Comparison of ENCODE assay signal across 8 cellular contexts in the genomic region with DNA sequence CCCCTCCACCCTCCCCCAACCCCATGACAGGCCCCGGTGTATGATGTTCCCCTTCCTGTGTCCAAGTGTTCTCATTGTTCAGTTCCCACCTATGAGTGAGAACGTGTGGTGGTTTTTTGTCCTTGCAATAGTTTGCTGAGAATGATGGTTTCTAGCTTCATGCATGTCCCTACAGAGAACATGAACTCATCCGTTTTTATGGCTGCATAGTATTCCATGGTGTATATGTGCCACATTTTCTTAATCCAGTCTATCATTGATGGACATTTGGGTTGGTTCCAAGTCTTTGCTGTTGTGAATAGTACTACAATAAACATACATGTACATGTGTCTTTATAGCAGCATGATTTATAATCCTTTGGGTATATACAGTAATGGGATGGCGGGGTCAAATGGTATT. TPM values are rescaled to one million over a fixed set of nuclear protein-coding genes. Genes with fewer than 3 reads are reported as not detected.
DNase-seq lines count a peak whose midpoint lies in the region; ATAC-seq and TF ChIP-seq lines count a peak whose summit lies in the region.
"Not testable (repeated sequence)": the region's sequence is repeated elsewhere in the genome, so short reads cannot be mapped to it uniquely, and the experiment has no call there.

No MANE protein-coding gene starts in this region.

- H3K4me3 Mint-ChIP-seq in CD4-positive, alpha-beta T cell; activated T-cell treated with anti-CD3 and anti-CD28 coated beads, Interleukin-2, amount 50 U/mL, for 24 hours; central memory CD8-positive, alpha-beta T cell; naive thymus-derived CD8-positive, alpha-beta T cell; type B pancreatic cell: not testable (repeated sequence)
- peak overlapping the region; percentile 54 for H3K4me3 Mint-ChIP-seq in neural crest cell

- not testable (repeated sequence) for DNase-seq in CD4-positive, alpha-beta T cell; activated T-cell treated with anti-CD3 and anti-CD28 coated beads, Interleukin-2, amount 50 U/mL, for 24 hours; activated naive CD4-positive, alpha-beta T cell treated with anti-CD3 and anti-CD28 coated beads, Interleukin-2, amount 50 U/mL, for 72 hours (ENCODE audit: low spot score in 2 of 2); central memory CD8-positive, alpha-beta T cell (ENCODE audit: low spot score in 2 of 2); naive thymus-derived CD8-positive, alpha-beta T cell; neural crest cell (ENCODE audit: low read depth, low spot score); type B pancreatic cell (ENCODE audit: extremely low spot score, unreplicated experiment)
- DNase-seq in NAMALWA (ENCODE audit: low spot score) = peak; percentile 14

- not testable (repeated sequence) for H3K27me3 Mint-ChIP-seq in CD4-positive, alpha-beta T cell; activated T-cell treated with anti-CD3 and anti-CD28 coated beads, Interleukin-2, amount 50 U/mL, for 24 hours; central memory CD8-positive, alpha-beta T cell; naive thymus-derived CD8-positive, alpha-beta T cell; type B pancreatic cell
- H3K27me3 Mint-ChIP-seq in neural crest cell (ENCODE audit: low read depth) = peaks cover 13% of the 10 kb centered on the region

- not testable (repeated sequence) for TF ChIP-seq CTCF in CD4-positive, alpha-beta T cell (IDR thresholded peaks at IDR 0.05); neural crest cell (conservative IDR thresholded peaks at IDR 0.05); type B pancreatic cell (conservative IDR thresholded peaks at IDR 0.05)

- not testable (repeated sequence) for H3K9me3 ChIP-seq in CD4-positive, alpha-beta T cell (ENCODE audit: control insufficient read depth, low read length)

- intact Hi-C loops in CD4-positive, alpha-beta T cell (cut with DNase I, micrococcal nuclease) = loop anchor here in 1 of 2 experiments (2.0 kb wide), 1 partner anchor 81 kb away; no protein-coding TSS in a partner anchor

- POLR2A ChIA-PET in CD4-positive, alpha-beta T cell (lab: Charles Lee) = not testable (repeated sequence)
- POLR2A ChIA-PET in naive thymus-derived CD8-positive, alpha-beta T cell (lab: Charles Lee) = interaction anchor here (3.9 kb wide), 1 partner anchor 27 kb away, joined by 14 read pairs; a partner anchor contains a TSS

- peak overlapping the region; percentile 11 for H3K27ac Mint-ChIP-seq in CD4-positive, alpha-beta T cell
- peak overlapping the region; percentile 55 for H3K27ac Mint-ChIP-seq in activated T-cell treated with anti-CD3 and anti-CD28 coated beads, Interleukin-2, amount 50 U/mL, for 24 hours
- peak overlapping the region; percentile 5 to 93 for H3K27ac Mint-ChIP-seq in activated naive CD4-positive, alpha-beta T cell treated with anti-CD3 and anti-CD28 coated beads, Interleukin-2, amount 50 U/mL, for 72 hours
- H3K27ac Mint-ChIP-seq in central memory CD8-positive, alpha-beta T cell (ENCODE audit: low read depth) = peak overlapping the region; percentile 27
- peak overlapping the region in 7 of 10 donors; percentile 14 to 86 (median 63) for H3K27ac Mint-ChIP-seq in naive thymus-derived CD8-positive, alpha-beta T cell
- not testable (repeated sequence) for H3K27ac Mint-ChIP-seq in neural crest cell (ENCODE audit: unreplicated experiment)
- peak overlapping the region; percentile 18 for H3K27ac Mint-ChIP-seq in type B pancreatic cell

- peaks cover 20% of the 10 kb centered on the region for H3K36me3 Mint-ChIP-seq in CD4-positive, alpha-beta T cell (ENCODE audit: low read depth)
- peaks cover 20% of the 10 kb centered on the region for H3K36me3 Mint-ChIP-seq in activated T-cell treated with anti-CD3 and anti-CD28 coated beads, Interleukin-2, amount 50 U/mL, for 24 hours (ENCODE audit: low read depth)
- not testable (repeated sequence) for H3K36me3 Mint-ChIP-seq in activated naive CD4-positive, alpha-beta T cell treated with anti-CD3 and anti-CD28 coated beads, Interleukin-2, amount 50 U/mL, for 72 hours; neural crest cell (ENCODE audit: low read depth); type B pancreatic cell
- peaks cover 28% of the 10 kb centered on the region for H3K36me3 Mint-ChIP-seq in central memory CD8-positive, alpha-beta T cell (ENCODE audit: insufficient read depth)
- peaks cover 0 to 11% (median 0%) of the 10 kb centered on the region in 3 donors for H3K36me3 Mint-ChIP-seq in naive thymus-derived CD8-positive, alpha-beta T cell

- H3K27ac ChIP-seq in CD4-positive, alpha-beta T cell (ENCODE audit: low read depth, low read length) = not testable (repeated sequence)

- not testable (repeated sequence) for H3K9me3 Mint-ChIP-seq in CD4-positive, alpha-beta T cell; activated T-cell treated with anti-CD3 and anti-CD28 coated beads, Interleukin-2, amount 50 U/mL, for 24 hours; activated naive CD4-positive, alpha-beta T cell treated with anti-CD3 and anti-CD28 coated beads, Interleukin-2, amount 50 U/mL, for 72 hours; central memory CD8-positive, alpha-beta T cell; naive thymus-derived CD8-positive, alpha-beta T cell; neural crest cell; type B pancreatic cell

- CTCF ChIA-PET in CD4-positive, alpha-beta T cell (lab: Charles Lee) = not testable (repeated sequence)

- H3K4me1 Mint-ChIP-seq in CD4-positive, alpha-beta T cell (ENCODE audit: low read depth); activated T-cell treated with anti-CD3 and anti-CD28 coated beads, Interleukin-2, amount 50 U/mL, for 24 hours (ENCODE audit: low read depth); neural crest cell; type B pancreatic cell (ENCODE audit: unreplicated experiment): not testable (repeated sequence)
- peaks cover 18% of the 10 kb centered on the region for H3K4me1 Mint-ChIP-seq in central memory CD8-positive, alpha-beta T cell
- H3K4me1 Mint-ChIP-seq in naive thymus-derived CD8-positive, alpha-beta T cell = peaks cover 0 to 11% (median 9%) of the 10 kb centered on the region in 4 donors

- ATAC-seq in CD4-positive, alpha-beta T cell (ENCODE audit: poor library complexity); activated naive CD4-positive, alpha-beta T cell treated with anti-CD3 and anti-CD28 coated beads, Interleukin-2, amount 50 U/mL, for 72 hours; central memory CD8-positive, alpha-beta T cell (replicated peaks; ENCODE audit: extremely low read depth, poor library complexity, severe bottlenecking); naive thymus-derived CD8-positive, alpha-beta T cell: not testable (repeated sequence)

- not testable (repeated sequence) for H3K27me3 ChIP-seq in CD4-positive, alpha-beta T cell (ENCODE audit: control insufficient read depth, insufficient read depth, low read length)

RNA-seq across cellular contexts. Expression of a gene that starts 27.9 kb away (rescaled TPM):
- total RNA-seq in CD4-positive, alpha-beta T cell = 100 to 1,000 TPM; 549 to 585 TPM
- 100 to 1,000 TPM; 164 to 269 TPM for total RNA-seq in activated naive CD4-positive, alpha-beta T cell treated with anti-CD3 and anti-CD28 coated beads, Interleukin-2, amount 50 U/mL, for 72 hours
- total RNA-seq in naive thymus-derived CD8-positive, alpha-beta T cell = 100 to 1,000 TPM; 218 to 229 TPM
- polyA plus RNA-seq in naive thymus-derived CD8-positive, alpha-beta T cell = 100 to 1,000 TPM; 176 to 226 (median 184) TPM
- total RNA-seq in neural crest cell = 314 and 329 TPM in 2 replicates
- 136 and 205 TPM in 2 replicates for total RNA-seq in type B pancreatic cell (ENCODE audit: low replicate concordance)
